Comparison of ENCODE assay signal across 8 cellular contexts in genomic region chr7:55618913-55619312, GRCh38.
"Had no signal": no experiment of that assay in that cellular context is flagged by ENCODE, and none has a peak within 500 bp of the region (broad histone marks: within the 10 kb centered on the region; RNA-seq: fewer than 3 reads in every experiment).

No MANE protein-coding gene starts in this region.

- H3K4me1 Mint-ChIP-seq: IgD-negative memory B cell had no signal

- H3K27ac ChIP-seq: HL-60, KMS-11 had no signal

- H3K27ac Mint-ChIP-seq: IgD-negative memory B cell had no signal

- H3K4me2 ChIP-seq: KMS-11 had no signal

- DNase-seq: IMR-90, KBM-7, KG1 had no signal

- H3K9ac ChIP-seq: KMS-11 had no signal

- H3K4me3 Mint-ChIP-seq: IgD-negative memory B cell had no signal

- ATAC-seq: HepG2 had no signal

- FAIRE-seq: HepG2, HTR-8/SVneo had no signal
